In genomic region chr5:138900281-138900965, GRCh38 we compare ENCODE assay signal across 11 cellular contexts. TPM values are rescaled to one million over a fixed set of nuclear protein-coding genes. Genes with fewer than 3 reads are reported as not detected.
DNase-seq lines count a peak whose midpoint lies in the region; ATAC-seq and TF ChIP-seq lines count a peak whose summit lies in the region.
"Had no signal": no experiment of that assay in that cellular context is flagged by ENCODE, and none has a peak within 500 bp of the region (broad histone marks: within the 10 kb centered on the region; RNA-seq: fewer than 3 reads in every experiment).

No MANE protein-coding gene starts in this region.

- no peaks in the 10 kb centered on the region for H3K9me3 ChIP-seq in AG04450 (ENCODE audit: control insufficient read depth, insufficient read depth, low read length)

- H3K27me3 ChIP-seq in AG04450 (ENCODE audit: control insufficient read depth, insufficient read depth, low read length) (no peaks in the 10 kb centered on the region), kidney epithelial cell (ENCODE audit: control insufficient read depth, insufficient read depth, low read length) (no peaks in the 10 kb centered on the region)

- H3K4me3 ChIP-seq in AG04450 (ENCODE audit: low read depth, low read length), result no peak overlapping the region
- no peak overlapping the region for H3K4me3 ChIP-seq in kidney epithelial cell (ENCODE audit: low read depth, low read length)

- H3K27ac Mint-ChIP-seq in HFFc6 (peak overlapping the region; percentile 79), glutamatergic neuron (ENCODE audit: unreplicated experiment) (no peak overlapping the region)
- H3K27ac Mint-ChIP-seq: activated naive CD8-positive, alpha-beta T cell; T-helper 1 cell treated with Interleukin-12 subunit alpha and Interleukin-12 subunit beta and Interleukin-4 antibody, amounts not matched to agents 30 μg/mL and 1 μg/mL, for 36 hours had no signal

- no peak for ATAC-seq in HG03196 (IDR thresholded peaks at IDR 0.05; ENCODE audit: unreplicated experiment)

- TF ChIP-seq CTCF in AG04450 (IDR thresholded peaks at IDR 0.05; ENCODE audit: low read depth, low read length) (no peak), HFFc6 (IDR thresholded peaks at IDR 0.05) (no peak), kidney epithelial cell (IDR thresholded peaks at IDR 0.05; ENCODE audit: insufficient read depth, low read length, poor library complexity, severe bottlenecking) (no peak), glutamatergic neuron (IDR thresholded peaks at IDR 0.05; ENCODE audit: partially characterized antibody, unreplicated experiment) (no peak)

- DNase-seq in AG04450 (ENCODE audit: low read depth, low spot score) (peak; percentile 13), HFFc6 (peak; percentile 12), amniotic epithelial cell (ENCODE audit: low read depth) (peak; percentile 54), kidney epithelial cell (ENCODE audit: low read depth) (peak; percentile 41), DMS53 (lab: John Stamatoyannopoulos, UW) (no peak), glutamatergic neuron (no peak), NCI-H446 (lab: John Stamatoyannopoulos, UW) (no peak)
- DNase-seq: naive B cell had no signal

- peak overlapping the region; percentile 43 for H3K27ac ChIP-seq in AG04450 (ENCODE audit: low read depth, low read length)

- H3K4me3 Mint-ChIP-seq in HFFc6, result peak overlapping the region; percentile 17; the same call in 1 of the 2 replicates
- no peak overlapping the region for H3K4me3 Mint-ChIP-seq in glutamatergic neuron (ENCODE audit: unreplicated experiment)
- H3K4me3 Mint-ChIP-seq: activated naive CD8-positive, alpha-beta T cell; T-helper 1 cell treated with Interleukin-12 subunit alpha and Interleukin-12 subunit beta and Interleukin-4 antibody, amounts not matched to agents 30 μg/mL and 1 μg/mL, for 36 hours had no signal

- POLR2A ChIA-PET in AG04450 (lab: Yijun Ruan, JAX), result no interaction called here

- H3K27me3 Mint-ChIP-seq in HFFc6 (ENCODE audit: insufficient read depth) (peaks cover 5% of the 10 kb centered on the region), glutamatergic neuron (ENCODE audit: unreplicated experiment) (no peaks in the 10 kb centered on the region)
- H3K27me3 Mint-ChIP-seq: naive B cell had no signal

- H3K4me1 Mint-ChIP-seq in HFFc6 (ENCODE audit: low read depth), result peaks cover 64% of the 10 kb centered on the region
- H3K4me1 Mint-ChIP-seq in glutamatergic neuron (ENCODE audit: low read depth, unreplicated experiment), result peaks cover 11% of the 10 kb centered on the region

- H3K36me3 ChIP-seq in kidney epithelial cell (ENCODE audit: control insufficient read depth, insufficient read depth, low read length), result no peaks in the 10 kb centered on the region

- peaks cover 57% of the 10 kb centered on the region for H3K36me3 Mint-ChIP-seq in HFFc6 (ENCODE audit: low read depth)
- H3K36me3 Mint-ChIP-seq in glutamatergic neuron (ENCODE audit: unreplicated experiment), result peaks cover 5% of the 10 kb centered on the region

- H3K9me3 Mint-ChIP-seq in HFFc6 (peaks cover 4% of the 10 kb centered on the region; the same call in 1 of the 2 replicates), glutamatergic neuron (ENCODE audit: unreplicated experiment) (peaks cover 7% of the 10 kb centered on the region)
- H3K9me3 Mint-ChIP-seq: T-helper 1 cell treated with Interleukin-12 subunit alpha and Interleukin-12 subunit beta and Interleukin-4 antibody, amounts not matched to agents 30 μg/mL and 1 μg/mL, for 36 hours had no signal

- CTCF ChIA-PET in AG04450 (lab: Charles Lee), result no interaction called here

RNA-seq across cellular contexts. Expression of gene LRRTM2, which starts 25.3 kb away (rescaled TPM):
- polyA plus RNA-seq in AG04450 (2011; rRNA removed), result 1.9 and 2.6 TPM in 2 replicates
- polyA minus RNA-seq in AG04450 (2011; rRNA and poly(A)+ RNA removed), result 2.8 and 3.1 TPM in 2 replicates
- total RNA-seq in HFFc6 (2021; fragmentation: NEBNext Ultra II Directional; extraction: Animal tissue kit (Norgen Biotek cat#: 25700)), result 1 to 10 TPM in 1 of 6 experiments, under 1 TPM in 5; 0.20 to 1.0 (median 0.25) TPM
- 0.25 TPM in 1 of 2 replicates, not detected in the other for total RNA-seq in kidney epithelial cell
- total RNA-seq in glutamatergic neuron (ENCODE audit: unreplicated experiment), result 28.9 TPM

Comparison
In these comparisons a context has a peak if more than half of its experiments do, and no peak if none do; other contexts are left out.
1. DNase-seq: peak in AG04450 (single experiment), HFFc6 (single experiment), amniotic epithelial cell (single experiment) and kidney epithelial cell (single experiment); none in DMS53 (single experiment), glutamatergic neuron (single experiment) and NCI-H446 (0 of 2).
2. RNA of gene LRRTM2, which starts 25.3 kb away (total RNA-seq): 28.9 TPM in glutamatergic neuron (single experiment); 0.20 to 1.0 TPM in HFFc6 and 0.25 TPM in kidney epithelial cell; every median in the first group is over 10 times any median in the second.